8 cellular contexts compared by ENCODE assay signal in genomic region chr9:132354645-132355355, GRCh38. TPM values are rescaled to one million over a fixed set of nuclear protein-coding genes. Genes with fewer than 3 reads are reported as not detected.
A peak's percentile ranks its signal among the peaks of the same experiment; 100 is the strongest.
DNase-seq lines count a peak whose midpoint lies in the region; ATAC-seq and TF ChIP-seq lines count a peak whose summit lies in the region.

Gene SETX, minus strand, starts transcription at chr9:132354986. Its CDS starts 5,558 bp downstream, at chr9:132349428.

- H3K36me3 ChIP-seq in GM23338 (ENCODE audit: insufficient read depth) (peaks cover 36% of the 10 kb centered on the region), esophagus squamous epithelium (peaks cover 0 to 38% (median 4%) of the 10 kb centered on the region in 3 donors)

- peaks cover 12% of the 10 kb centered on the region for H3K4me1 ChIP-seq in GM23338 (ENCODE audit: insufficient read depth)
- peaks cover 18 to 73% (median 30%) of the 10 kb centered on the region in 3 donors for H3K4me1 ChIP-seq in esophagus squamous epithelium

- TF ChIP-seq CTCF in GM23338 (conservative IDR thresholded peaks at IDR 0.05; ENCODE audit: low read depth in 2 of 2): no peak
- peak in 3 of 6 experiments; percentile 21 to 35 (median 34) for TF ChIP-seq CTCF in esophagus squamous epithelium (IDR thresholded peaks at IDR 0.05)

- H3K4me3 ChIP-seq in GM23338 (peak within 1 kb of the TSS; percentile 88), esophagus squamous epithelium (peak within 1 kb of the TSS; percentile 55 to 90 (median 80))

- peaks cover 37% of the 10 kb centered on the region for H3K36me3 Mint-ChIP-seq in GM23338 (ENCODE audit: low read depth)

- intact Hi-C loops in esophagus squamous epithelium (cut with DNase I): no loop called here

- H3K27me3 ChIP-seq in GM23338 (ENCODE audit: insufficient read depth): no peaks in the 10 kb centered on the region
- H3K27me3 ChIP-seq in esophagus squamous epithelium: no peaks in the 10 kb centered on the region

- H3K27ac ChIP-seq in GM23338 (ENCODE audit: low read depth) (peak within 1 kb of the TSS; percentile 70), esophagus squamous epithelium (peak within 1 kb of the TSS; percentile 87 to 97 (median 94))

- no peaks in the 10 kb centered on the region for H3F3A ChIP-seq in GM23338 (replicated peaks; ENCODE audit: low read depth)

- peaks cover 39% of the 10 kb centered on the region for H3K79me2 ChIP-seq in GM23338 (replicated peaks; ENCODE audit: insufficient read depth)

- WGBS in esophagus squamous epithelium, 2 donors: 0% methylated on average over 21 to 43 of the region's 82 CpGs

- peak within 1 kb of the TSS; percentile 97 for H3K4me2 ChIP-seq in GM23338

- peaks cover 12% of the 10 kb centered on the region for H4K20me1 ChIP-seq in GM23338 (replicated peaks; ENCODE audit: insufficient read depth)

- peak within 1 kb of the TSS; percentile 92 for H3K4me3 Mint-ChIP-seq in GM23338

- TF ChIP-seq POLR2A in esophagus squamous epithelium (IDR thresholded peaks at IDR 0.05): peak in 3 of 4 donors; percentile 94 to 99 (median 96)

- DNase-seq in Daoy (ENCODE audit: low read depth) (peak; percentile 99), GM23338 (ENCODE audit: low spot score) (peak; percentile 98), Kasumi-1 (lab: John Stamatoyannopoulos, UW) (peak; percentile 82 to 88), RKO (ENCODE audit: low spot score) (peak; percentile 100), activated T-helper 1 cell treated with Interleukin-2 at 50 U/mL for 16 hours (ENCODE audit: low read depth) (peak; percentile 97), esophagus squamous epithelium (lab: John Stamatoyannopoulos, UW) (peak; percentile 82), myocyte (ENCODE audit: low read depth) (peak; percentile 97)
- DNase-seq in stimulated activated CD8-positive, alpha-beta memory T cell treated with anti-CD3 and anti-CD28 coated beads, Interleukin-7, amount 100 ng/mL, for 4 hours (ENCODE audit: low read depth in 2 of 2): peak; percentile 89 to 98

- peak within 1 kb of the TSS; percentile 94 for H3K27ac Mint-ChIP-seq in GM23338

- H3K9me3 Mint-ChIP-seq in GM23338: no peaks in the 10 kb centered on the region

- no peaks in the 10 kb centered on the region for H3K9me2 ChIP-seq in GM23338 (ENCODE audit: insufficient read depth)

- H3K27me3 Mint-ChIP-seq in GM23338 (ENCODE audit: insufficient read depth, low read depth, poor library complexity): no peaks in the 10 kb centered on the region

- H3K4me1 Mint-ChIP-seq in GM23338: peaks cover 20% of the 10 kb centered on the region

- ATAC-seq in GM23338: peak; percentile 97

- H3K9me3 ChIP-seq in esophagus squamous epithelium: no peaks in the 10 kb centered on the region

- peak within 1 kb of the TSS; percentile 63; the same call in 1 of the 2 replicates for H2AFZ ChIP-seq in GM23338

TF ChIP-seq in GM23338, 12 proteins besides CTCF, POLR2A, EP300 and RAD21:
- TF ChIP-seq REST (IDR thresholded peaks at IDR 0.05; ENCODE audit: unreplicated experiment) (no peak), POLR2AphosphoS5 (IDR thresholded peaks at IDR 0.05; ENCODE audit: low read depth) (peak; percentile 93), CREB1 (CRISPR knock-in tag; IDR thresholded peaks at IDR 0.05; ENCODE audit: low read depth) (peak; percentile 91)
TF ChIP-seq in GM23338: peak in this region for 2.

RNA-seq across cellular contexts. Expression of gene SETX, which starts in this region (rescaled TPM):
- 30.4 and 37.1 TPM in 2 replicates for total RNA-seq in Daoy (2014; rRNA removed; shearing (Covaris generic))
- total RNA-seq in GM23338 (2014; rRNA removed; shearing (Covaris generic)): 39.3 and 49.9 TPM in 2 replicates
- 14.8 and 17.5 TPM in 2 replicates for polyA plus RNA-seq in GM23338 (2016; fragmentation: Nextera tagmentation; extraction: Ambion mirVana)
- total RNA-seq in esophagus squamous epithelium (10 to 100 TPM; 22.4 to 56.3 (median 33.0) TPM), myocyte (33.4 and 39.0 TPM in 2 replicates)
- polyA plus RNA-seq in myocyte (2012): 12.4 TPM

Comparison
In these comparisons a context has a peak if more than half of its experiments do, and no peak if none do; other contexts are left out.
1. Peak in every context shown above with its lines: DNase-seq, ATAC-seq, H3K4me3 ChIP-seq and H3K27ac ChIP-seq.